Comparison of ENCODE assay signal across 29 cellular contexts in the genomic region with DNA sequence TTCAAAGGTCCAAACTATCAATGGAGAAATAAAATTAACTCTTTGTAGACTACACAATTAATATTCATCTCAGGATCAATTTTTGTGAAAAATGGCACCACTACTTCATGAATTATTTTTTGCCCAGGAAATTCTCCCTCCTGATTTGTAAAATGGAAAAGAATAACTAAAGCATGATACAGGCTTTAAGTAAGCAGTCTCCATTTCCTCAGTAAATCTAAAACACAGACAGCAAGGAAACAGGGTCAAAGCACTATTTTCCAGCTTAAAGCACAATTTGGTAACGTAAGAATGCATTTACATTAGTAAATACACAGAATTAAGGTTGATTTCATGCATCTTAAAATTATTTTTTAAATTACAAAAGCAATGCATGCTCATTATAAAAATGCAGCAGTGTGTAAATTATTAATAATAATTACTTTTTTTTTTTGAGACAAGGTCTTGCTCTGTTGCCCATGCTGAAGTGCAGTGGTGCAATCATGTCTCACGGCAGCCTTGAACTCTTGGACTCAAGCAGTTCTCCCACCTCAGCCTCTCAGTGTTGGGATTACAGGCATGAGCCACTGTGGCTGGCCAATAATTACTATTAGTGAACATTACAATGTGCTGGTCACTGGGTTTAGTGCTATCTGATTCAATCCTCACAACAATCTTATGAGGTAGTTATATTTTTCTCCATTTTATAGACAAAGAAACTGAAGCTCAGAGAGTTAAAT.
"Had no signal": no experiment of that assay in that cellular context is flagged by ENCODE, and none has a peak within 500 bp of the region (broad histone marks: within the 10 kb centered on the region; RNA-seq: fewer than 3 reads in every experiment).

No MANE protein-coding gene starts in this region.

- H3K9me3 Mint-ChIP-seq: activated CD4-positive, alpha-beta T cell treated with anti-CD3 and anti-CD28 coated beads, Interleukin-2, amount 10 ng/mL, durations not matched to agents 24 days and 14 days; activated T-cell treated with anti-CD3 and anti-CD28 coated beads, Interleukin-2, amount 50 U/mL, for 72 hours; central memory CD8-positive, alpha-beta T cell; effector memory CD8-positive, alpha-beta T cell had no signal

- H3K9me3 ChIP-seq: esophagus squamous epithelium, gastroesophageal sphincter had no signal

- DNase-seq: activated CD4-positive, alpha-beta memory T cell treated with anti-CD3 and anti-CD28 coated beads, Interleukin-2, amount 10 ng/mL, durations not matched to agents 7 days and 5 days; activated CD4-positive, alpha-beta T cell treated with anti-CD3 and anti-CD28 coated beads for 36 hours; activated CD4-positive, alpha-beta T cell treated with anti-CD3 and anti-CD28 coated beads, Interleukin-2, amount 10 ng/mL, durations not matched to agents 24 days and 14 days; activated CD4-positive, alpha-beta T cell treated with anti-CD3 and anti-CD28 coated beads, Interleukin-2, amount 50 U/mL, for 4 hours; activated CD4-positive, CD25-positive, alpha-beta regulatory T cell; activated CD4-positive, CD25-positive, alpha-beta regulatory T cell treated with anti-CD3 and anti-CD28 coated beads, Interleukin-2, amount 50 U/mL, for 72 hours; activated CD8-positive, alpha-beta memory T cell treated with anti-CD3 and anti-CD28 coated beads, Interleukin-2, amount 50 U/mL, for 48 hours; activated gamma-delta T cell treated with Interleukin-2 at 50 U/mL for 16 hours; activated naive CD4-positive, alpha-beta T cell treated with anti-CD3 and anti-CD28 coated beads, Interleukin-2, amount 50 U/mL, for 16 hours; activated naive CD4-positive, alpha-beta T cell treated with Interleukin-2 at 50 U/mL for 16 hours; activated T-cell treated with anti-CD3 and anti-CD28 coated beads for 4 hours; activated T-cell treated with anti-CD3 and anti-CD28 coated beads, Interleukin-2, amount 50 U/mL, for 24 hours; activated T-cell treated with anti-CD3 and anti-CD28 coated beads, Interleukin-2, amount 50 U/mL, for 72 hours; amniotic stem cell; anterior cingulate cortex; brain microvascular endothelial cell; effector CD4-positive, alpha-beta T cell; effector memory CD8-positive, alpha-beta T cell; esophagus squamous epithelium; foreskin melanocyte; T-helper 2 cell had no signal

- H3K27ac Mint-ChIP-seq: activated CD4-positive, alpha-beta memory T cell treated with anti-CD3 and anti-CD28 coated beads, Interleukin-2, amount 10 ng/mL, durations not matched to agents 7 days and 5 days; activated CD4-positive, alpha-beta T cell treated with anti-CD3 and anti-CD28 coated beads for 36 hours; activated CD4-positive, alpha-beta T cell treated with anti-CD3 and anti-CD28 coated beads, Interleukin-2, amount 10 ng/mL, durations not matched to agents 24 days and 14 days; activated naive CD8-positive, alpha-beta T cell; activated T-cell treated with anti-CD3 and anti-CD28 coated beads, Interleukin-2, amount 50 U/mL, for 24 hours; activated T-cell treated with anti-CD3 and anti-CD28 coated beads, Interleukin-2, amount 50 U/mL, for 72 hours; dendritic cell treated with granulocyte-macrophage colony-stimulating factor and Interleukin-4, amounts not matched to agents 40 ng/mL and 50 ng/mL, for 4 days; effector memory CD8-positive, alpha-beta T cell had no signal

- H3K36me3 Mint-ChIP-seq: activated naive CD8-positive, alpha-beta T cell had no signal

- H3K36me3 ChIP-seq: brain microvascular endothelial cell, esophagus squamous epithelium, gastroesophageal sphincter had no signal

- H3K4me3 ChIP-seq: coronary artery, esophagus squamous epithelium, gastroesophageal sphincter had no signal

- H3K27me3 Mint-ChIP-seq: activated CD4-positive, alpha-beta T cell treated with anti-CD3 and anti-CD28 coated beads for 36 hours; activated naive CD8-positive, alpha-beta T cell; activated T-cell treated with anti-CD3 and anti-CD28 coated beads, Interleukin-2, amount 50 U/mL, for 24 hours; central memory CD8-positive, alpha-beta T cell; dendritic cell treated with granulocyte-macrophage colony-stimulating factor and Interleukin-4, amounts not matched to agents 40 ng/mL and 50 ng/mL, for 4 days; effector memory CD8-positive, alpha-beta T cell had no signal

- FAIRE-seq: astrocyte, bronchial epithelial cell had no signal

- H3K27ac ChIP-seq: brain microvascular endothelial cell, coronary artery, epithelial cell of prostate, esophagus squamous epithelium, gastroesophageal sphincter had no signal

- H3K27me3 ChIP-seq: brain microvascular endothelial cell, esophagus squamous epithelium, gastroesophageal sphincter had no signal

- H3K4me3 Mint-ChIP-seq: activated CD4-positive, alpha-beta memory T cell treated with anti-CD3 and anti-CD28 coated beads, Interleukin-2, amount 10 ng/mL, durations not matched to agents 7 days and 5 days; activated CD4-positive, alpha-beta T cell treated with anti-CD3 and anti-CD28 coated beads for 36 hours; activated CD4-positive, alpha-beta T cell treated with anti-CD3 and anti-CD28 coated beads, Interleukin-2, amount 10 ng/mL, durations not matched to agents 24 days and 14 days; activated naive CD8-positive, alpha-beta T cell; activated T-cell treated with anti-CD3 and anti-CD28 coated beads, Interleukin-2, amount 50 U/mL, for 24 hours; activated T-cell treated with anti-CD3 and anti-CD28 coated beads, Interleukin-2, amount 50 U/mL, for 72 hours; central memory CD8-positive, alpha-beta T cell; dendritic cell treated with granulocyte-macrophage colony-stimulating factor and Interleukin-4, amounts not matched to agents 40 ng/mL and 50 ng/mL, for 4 days; effector memory CD8-positive, alpha-beta T cell had no signal

- ATAC-seq: activated CD4-positive, alpha-beta T cell treated with anti-CD3 and anti-CD28 coated beads for 36 hours; activated T-cell treated with anti-CD3 and anti-CD28 coated beads, Interleukin-2, amount 50 U/mL, for 72 hours; effector memory CD8-positive, alpha-beta T cell; gastroesophageal sphincter had no signal
